In genomic region chr17:73281926-73282325, GRCh38 we compare ENCODE assay signal across 12 cellular contexts. TPM values are rescaled to one million over a fixed set of nuclear protein-coding genes. Genes with fewer than 3 reads are reported as not detected.
DNase-seq lines count a peak whose midpoint lies in the region; ATAC-seq and TF ChIP-seq lines count a peak whose summit lies in the region.
"Had no signal": no experiment of that assay in that cellular context is flagged by ENCODE, and none has a peak within 500 bp of the region (broad histone marks: within the 10 kb centered on the region; RNA-seq: fewer than 3 reads in every experiment).

No MANE protein-coding gene starts in this region.

- DNase-seq in prostate gland (ENCODE audit: low spot score) (no peak), cardiac septum (ENCODE audit: low spot score) (no peak), superior temporal gyrus (ENCODE audit: extremely low spot score) (no peak)
- DNase-seq in activated effector memory CD4-positive, alpha-beta T cell treated with Interleukin-2 at 50 U/mL for 16 hours, result no peak
- DNase-seq: activated CD4-positive, CD25-positive, alpha-beta regulatory T cell; anterior cingulate cortex; stimulated activated CD4-positive, alpha-beta T cell treated with anti-CD3 and anti-CD28 coated beads, Interleukin-12 subunit alpha, Interleukin-12 subunit beta, amount 100 ng/mL, for 4 hours; transverse colon had no signal

- H3K4me1 ChIP-seq in prostate gland (replicated peaks), result peaks cover 38% of the 10 kb centered on the region

- peak overlapping the region; percentile 36 to 82 for H3K27ac ChIP-seq in prostate gland

- ATAC-seq in GM18909 (IDR thresholded peaks at IDR 0.05; ENCODE audit: poor library complexity, unreplicated experiment), result peak; percentile 95
- ATAC-seq in GM21786 (IDR thresholded peaks at IDR 0.05; ENCODE audit: unreplicated experiment), result peak; percentile 93
- peak; percentile 96 for ATAC-seq in HG03432 (IDR thresholded peaks at IDR 0.05; ENCODE audit: unreplicated experiment)

- H3K4me3 ChIP-seq in prostate gland, result no peak overlapping the region
- H3K4me3 ChIP-seq: transverse colon had no signal

- TF ChIP-seq POLR2A in prostate gland (IDR thresholded peaks at IDR 0.05), result no peak

- no peak for TF ChIP-seq CTCF in prostate gland (IDR thresholded peaks at IDR 0.05)

- no peaks in the 10 kb centered on the region for H3K9me3 ChIP-seq in prostate gland
- H3K9me3 ChIP-seq: transverse colon had no signal

- intact Hi-C loops in prostate gland (cut with DNase I), result no loop called here
- intact Hi-C loops in cardiac septum (cut with DNase I), result no loop called here

- H3K36me3 ChIP-seq in prostate gland, result no peaks in the 10 kb centered on the region

- WGBS in prostate gland, result 61% methylated on average over 7 of the region's 7 CpGs

- no peaks in the 10 kb centered on the region for H3K27me3 ChIP-seq in prostate gland (replicated peaks; ENCODE audit: insufficient read depth)
- H3K27me3 ChIP-seq: transverse colon had no signal

RNA-seq across cellular contexts. Expression of gene CPSF4L, which starts 20.2 kb away (rescaled TPM):
- total RNA-seq in prostate gland (not detected), cardiac septum (not detected)
- total RNA-seq: fibroblast of lung, transverse colon had no signal

RNA-seq across cellular contexts. Expression of gene CDC42EP4, which starts 29.9 kb away (rescaled TPM):
- total RNA-seq in prostate gland, result 100 to 1,000 TPM; 119 to 186 TPM
- total RNA-seq in cardiac septum, result 41.3 TPM
